Comparison of ENCODE assay signal across 21 cellular contexts in the genomic region with DNA sequence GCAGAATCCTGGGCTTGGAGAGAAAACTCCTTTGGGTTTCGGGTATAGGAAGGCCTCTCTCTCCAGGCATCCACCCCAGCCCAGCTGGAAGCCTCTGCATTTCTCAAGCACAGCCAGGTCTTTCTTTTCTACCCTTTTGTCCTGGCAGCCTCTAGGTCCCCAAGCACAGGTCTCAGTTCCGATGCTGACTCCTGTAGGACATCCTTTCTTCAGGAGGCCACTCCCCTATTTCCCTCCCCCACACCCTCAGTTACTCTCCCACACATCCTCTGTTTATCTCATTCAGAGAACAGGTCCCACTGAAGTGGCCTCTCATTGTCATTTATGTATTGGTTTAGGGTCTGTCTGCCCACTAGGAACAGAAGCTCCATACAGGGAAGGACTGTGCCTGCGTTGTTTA.
DNase-seq lines count a peak whose midpoint lies in the region; ATAC-seq, FAIRE-seq and TF ChIP-seq lines count a peak whose summit lies in the region.
"Had no signal": no experiment of that assay in that cellular context is flagged by ENCODE, and none has a peak within 500 bp of the region (broad histone marks: within the 10 kb centered on the region; RNA-seq: fewer than 3 reads in every experiment).

No MANE protein-coding gene starts in this region.

- H2BK120ac ChIP-seq in H1 (replicated peaks; ENCODE audit: low read depth, low read length) = no peak overlapping the region

- H3K9ac ChIP-seq in NT2/D1 (ENCODE audit: insufficient read length, low read depth) (peak overlapping the region; percentile 42), H1 (replicated peaks in 1 of 4; ENCODE audit: extremely low read depth in 1 of 4, low read depth in 3 of 4, low read length in 3 of 4) (no peak overlapping the region)
- H3K9ac ChIP-seq: GM23248 had no signal

- H3K4ac ChIP-seq in H1 (replicated peaks; ENCODE audit: insufficient read length, low read depth, low read length) = no peak overlapping the region

- H2AFZ ChIP-seq in GM23338 (peak overlapping the region; percentile 93; the same call in 1 of the 2 replicates), H1 (ENCODE audit: low read length) (peak overlapping the region; percentile 69; the same call in 1 of the 2 replicates)
- H2AFZ ChIP-seq: GM23248 had no signal

- no peak overlapping the region for H4K8ac ChIP-seq in H1 (ENCODE audit: extremely low read depth, insufficient read depth, low read length)

- H3K18ac ChIP-seq in H1 (ENCODE audit: extremely low read depth, low read length) = no peak overlapping the region

- H3K4me2 ChIP-seq in GM23338 = no peak overlapping the region
- no peak overlapping the region for H3K4me2 ChIP-seq in H1 (ENCODE audit: insufficient read depth in 1 of 2, low read depth in 2 of 2, low read length in 2 of 2)
- H3K4me2 ChIP-seq: A549 had no signal

- H3K4me3 Mint-ChIP-seq in GM23338 = no peak overlapping the region
- no peak overlapping the region for H3K4me3 Mint-ChIP-seq in nephron progenitor cell
- H3K4me3 Mint-ChIP-seq: CD14-positive monocyte; CD8-positive, alpha-beta T cell had no signal

- ATAC-seq in GM23338 (peak; percentile 70), GM21529 (IDR thresholded peaks at IDR 0.05; ENCODE audit: unreplicated experiment) (no peak)
- ATAC-seq: A549; CD8-positive, alpha-beta T cell had no signal

- H3K23ac ChIP-seq in H1 (ENCODE audit: insufficient read length) = no peak overlapping the region

- H2BK12ac ChIP-seq in H1 (ENCODE audit: low read depth, low read length) = peak overlapping the region; percentile 18; the same call in 1 of the 2 replicates

- H3K14ac ChIP-seq in H1 (ENCODE audit: insufficient read length) = no peak overlapping the region

- H4K20me1 ChIP-seq in GM23338 (replicated peaks; ENCODE audit: insufficient read depth) (no peaks in the 10 kb centered on the region), H1 (replicated peaks in 1 of 2; ENCODE audit: control insufficient read depth in 1 of 2, insufficient read depth in 2 of 2, low read length in 2 of 2) (no peaks in the 10 kb centered on the region)

- H3K56ac ChIP-seq in H1 (replicated peaks; ENCODE audit: insufficient read length, low read depth, low read length) = no peak overlapping the region

- H3K4me1 ChIP-seq in GM23338 (ENCODE audit: insufficient read depth) = peaks cover 13% of the 10 kb centered on the region
- peaks cover 10% of the 10 kb centered on the region for H3K4me1 ChIP-seq in NT2/D1 (ENCODE audit: insufficient read depth, insufficient read length)
- H3K4me1 ChIP-seq in H1 (replicated peaks in 1 of 4; ENCODE audit: control insufficient read depth in 3 of 4, insufficient read depth in 4 of 4, low read length in 3 of 4) = peaks cover 0 to 14% (median 3%) of the 10 kb centered on the region in 4 experiments; a peak in 5 of 7 replicates
- H3K4me1 ChIP-seq: A549, HAP-1 had no signal

- no peak overlapping the region for H2BK20ac ChIP-seq in H1 (ENCODE audit: low read length)

- H4K5ac ChIP-seq in H1 (ENCODE audit: insufficient read length, low read depth, low read length) = no peak overlapping the region

- TF ChIP-seq POLR2A in H1 (IDR thresholded peaks at IDR 0.05; ENCODE audit: control extremely low read depth in 1 of 2, low read depth in 2 of 2, low read length in 2 of 2) = no peak

- no peak for TF ChIP-seq RAD21 in H1 (IDR thresholded peaks at IDR 0.05 in 1 of 2, conservative IDR thresholded peaks at IDR 0.05 in 1 of 2; ENCODE audit: low read depth in 2 of 2, low read length in 2 of 2)

- H2BK5ac ChIP-seq in H1 (ENCODE audit: low read depth, low read length) = 0 out of 2 replicates have a peak overlapping the region, but pooled peaks have one; percentile 7

- no peaks in the 10 kb centered on the region; the same call in none of the 2 replicates for H3K23me2 ChIP-seq in H1 (ENCODE audit: low read depth, low read length)

- no peaks in the 10 kb centered on the region for H3K36me3 Mint-ChIP-seq in GM23338 (ENCODE audit: low read depth)
- H3K36me3 Mint-ChIP-seq in nephron progenitor cell (ENCODE audit: low read depth) = no peaks in the 10 kb centered on the region
- H3K36me3 Mint-ChIP-seq: CD14-positive monocyte; CD8-positive, alpha-beta T cell had no signal

- H3K9me2 ChIP-seq in GM23338 (ENCODE audit: insufficient read depth) = no peaks in the 10 kb centered on the region

- H3K27me3 ChIP-seq in GM23338 (ENCODE audit: insufficient read depth) (no peaks in the 10 kb centered on the region), NT2/D1 (ENCODE audit: insufficient read depth, insufficient read length) (no peaks in the 10 kb centered on the region), H1 (replicated peaks in 1 of 4; ENCODE audit: control insufficient read depth in 3 of 4, extremely low read depth in 1 of 4, insufficient read depth in 3 of 4, low read length in 3 of 4) (no peaks in the 10 kb centered on the region), dorsolateral prefrontal cortex (peaks cover 0 to 10% (median 0%) of the 10 kb centered on the region in 45 donors)

- no peak for TF ChIP-seq CTCF in GM23338 (conservative IDR thresholded peaks at IDR 0.05; ENCODE audit: low read depth in 2 of 2)
- TF ChIP-seq CTCF in H1 (IDR thresholded peaks at IDR 0.05; ENCODE audit: control extremely low read depth in 1 of 3, insufficient read depth in 1 of 3, low read depth in 1 of 3, low read length in 3 of 3) = no peak
- no peak for TF ChIP-seq CTCF in nephron progenitor cell (IDR thresholded peaks at IDR 0.05)
- no peak for TF ChIP-seq CTCF in dorsolateral prefrontal cortex (IDR thresholded peaks at IDR 0.05 in 54 of 56, conservative IDR thresholded peaks at IDR 0.05 in 2 of 56; ENCODE audit: low read depth in 1 of 56, partially characterized antibody in 56 of 56)

- TF ChIP-seq EP300 in H1 (IDR thresholded peaks at IDR 0.05; ENCODE audit: borderline replicate concordance in 1 of 2, low read depth in 2 of 2, low read length in 2 of 2) = no peak

- H4K91ac ChIP-seq in H1 (replicated peaks; ENCODE audit: insufficient read length, low read length) = no peak overlapping the region

- H3K4me3 ChIP-seq in GM23338 (no peak overlapping the region), NT2/D1 (ENCODE audit: insufficient read length, low read depth) (no peak overlapping the region), H1 (ENCODE audit: extremely low read depth in 1 of 4, insufficient read depth in 2 of 4, low read depth in 3 of 4, low read length in 4 of 4) (no peak overlapping the region), dorsolateral prefrontal cortex (no peak overlapping the region)
- H3K4me3 ChIP-seq: A549, GM23248, HAP-1 had no signal

- H3K79me2 ChIP-seq in GM23338 (replicated peaks; ENCODE audit: insufficient read depth) = no peaks in the 10 kb centered on the region
- no peaks in the 10 kb centered on the region for H3K79me2 ChIP-seq in H1 (ENCODE audit: control insufficient read depth in 1 of 2, insufficient read depth in 2 of 2, low read length in 2 of 2)

- FAIRE-seq in H1 (lab: Jason Lieb, UNC) = no peak
- FAIRE-seq: A549, D721Med, GM12892 had no signal

- DNase-seq in GM23338 (ENCODE audit: low spot score) (no peak), NT2/D1 (ENCODE audit: low read depth, low spot score) (peak; percentile 18), H1 (ENCODE audit: low read depth in 1 of 2, low spot score in 2 of 2) (no peak), nephron progenitor cell (no peak), HCEC 1CT (no peak), dorsolateral prefrontal cortex (no peak), NCI-H2081 treated with DMSO at 0.1 percent for 48 hours (lab: John Stamatoyannopoulos, UW) (no peak)
- DNase-seq: CD8-positive, alpha-beta T cell; COR-L47; DMS153; DMS79 treated with DMSO at 0.1 percent for 48 hours; EL; GDM1; GM23248 had no signal

- 71% methylated on average over 3 of the region's 3 CpGs; no CpG with 5 or more reads in 1 of the 2 experiments for WGBS in H1 (ENCODE audit: extremely low coverage in 1 of 2, insufficient coverage in 1 of 2, insufficient read length in 1 of 2, insufficient replicate concordance in 2 of 2, low coverage in 1 of 2, low lambda C conversion rate in 2 of 2, missing lambda C conversion rate in 1 of 2), 2 experiments

- H3F3A ChIP-seq in GM23338 (replicated peaks; ENCODE audit: low read depth) = no peaks in the 10 kb centered on the region

- no peaks in the 10 kb centered on the region for H3K36me3 ChIP-seq in GM23338 (ENCODE audit: insufficient read depth)
- H3K36me3 ChIP-seq in NT2/D1 (ENCODE audit: insufficient read depth, insufficient read length, low read length) = no peaks in the 10 kb centered on the region
- H3K36me3 ChIP-seq in H1 (ENCODE audit: control insufficient read depth in 2 of 4, insufficient read depth in 4 of 4, low read length in 3 of 4) = no peaks in the 10 kb centered on the region
- H3K36me3 ChIP-seq: HAP-1 had no signal

- no peak overlapping the region for H2AK5ac ChIP-seq in H1 (ENCODE audit: low read depth, low read length)

- H3K27me3 Mint-ChIP-seq in GM23338 (ENCODE audit: insufficient read depth, low read depth, poor library complexity) (peaks cover 4% of the 10 kb centered on the region), nephron progenitor cell (ENCODE audit: low read depth, poor library complexity) (peaks cover 39% of the 10 kb centered on the region)

- H2BK15ac ChIP-seq in H1 (ENCODE audit: low read length) = no peak overlapping the region

- H3K79me1 ChIP-seq in H1 (ENCODE audit: low read depth, low read length) = no peaks in the 10 kb centered on the region

- H3K4me1 Mint-ChIP-seq in GM23338 (peaks cover 22% of the 10 kb centered on the region), nephron progenitor cell (peaks cover 5% of the 10 kb centered on the region)

- H3K27ac ChIP-seq in GM23338 (ENCODE audit: low read depth) = no peak overlapping the region
- H3K27ac ChIP-seq in H1 (ENCODE audit: low read depth, low read length) = no peak overlapping the region
- no peak overlapping the region for H3K27ac ChIP-seq in dorsolateral prefrontal cortex
- H3K27ac ChIP-seq: A549, GM23248, HL-60 had no signal

- H3K9me3 ChIP-seq in NT2/D1 (ENCODE audit: insufficient read depth, low read length) = no peaks in the 10 kb centered on the region
- H3K9me3 ChIP-seq in H1 (ENCODE audit: insufficient read depth in 2 of 2, low read depth in 1 of 2, low read length in 1 of 2) = no peaks in the 10 kb centered on the region
- H3K9me3 ChIP-seq: A549, HAP-1 had no signal

- intact Hi-C loops in dorsolateral prefrontal cortex (cut with DNase I) = no loop called here

- POLR2A ChIA-PET in H1 (lab: Charles Lee; ENCODE audit: partially characterized antibody) = no interaction called here

- CTCF ChIA-PET in H1 (lab: Charles Lee; ENCODE audit: partially characterized antibody) = interaction anchor here (1.1 kb wide), 1 partner anchor 11 kb away, joined by 3 read pairs; no protein-coding TSS in a partner anchor

- H3K27ac Mint-ChIP-seq in GM23338 (no peak overlapping the region), nephron progenitor cell (peak overlapping the region; percentile 41)
- H3K27ac Mint-ChIP-seq: CD8-positive, alpha-beta T cell had no signal

- H3K9me3 Mint-ChIP-seq in GM23338 = no peaks in the 10 kb centered on the region
- H3K9me3 Mint-ChIP-seq in nephron progenitor cell = no peaks in the 10 kb centered on the region
- H3K9me3 Mint-ChIP-seq: CD8-positive, alpha-beta T cell had no signal

TF ChIP-seq in H1, 55 proteins besides CTCF, POLR2A, EP300 and RAD21 (continues in another document):
- no peak for TF ChIP-seq EZH2 (IDR thresholded peaks at IDR 0.05; ENCODE audit: low read depth, low read length, severe bottlenecking)
- TF ChIP-seq MAFK (IDR thresholded peaks at IDR 0.05; ENCODE audit: low read depth, low read length) = no peak
- no peak for TF ChIP-seq RFX5 (IDR thresholded peaks at IDR 0.05; ENCODE audit: borderline replicate concordance, low read depth, low read length)
